Comparison of ENCODE assay signal across 8 cellular contexts in the genomic region with DNA sequence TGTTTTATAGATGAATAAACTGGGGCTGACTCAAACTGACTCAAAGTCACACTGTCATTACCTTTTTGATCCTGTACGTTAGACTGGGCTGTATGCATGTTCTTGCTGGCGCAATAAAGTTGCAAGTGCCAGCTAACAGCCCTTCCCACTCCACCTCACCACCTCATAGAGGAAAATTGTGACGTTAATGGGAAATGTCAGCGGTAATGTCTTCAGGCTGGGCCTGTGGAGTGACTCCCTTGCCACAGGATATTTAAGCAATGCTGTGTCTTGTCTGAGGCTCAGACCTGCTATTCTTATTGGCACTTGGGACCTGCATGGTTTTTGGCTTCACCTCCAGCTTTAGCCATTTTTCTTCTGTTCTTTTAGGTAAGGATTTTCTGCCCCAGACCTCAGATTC. TPM values are rescaled to one million over a fixed set of nuclear protein-coding genes. Genes with fewer than 3 reads are reported as not detected.
A peak's percentile ranks its signal among the peaks of the same experiment; 100 is the strongest.
DNase-seq lines count a peak whose midpoint lies in the region; ATAC-seq lines count a peak whose summit lies in the region.

No MANE protein-coding gene starts in this region.

- intact Hi-C loops in left ventricle myocardium superior (cut with micrococcal nuclease): no loop called here

- DNase-seq in T-cell (no peak), left ventricle myocardium superior (no peak), substantia nigra (lab: John Stamatoyannopoulos, UW) (peak in 1 of 49 donors; percentile 10), iPS-NIHi11 (ENCODE audit: low spot score) (no peak), NCI-H526 treated with DMSO at 0.1 percent for 48 hours (lab: John Stamatoyannopoulos, UW) (no peak), DMS153 treated with DMSO at 0.1 percent for 48 hours (lab: John Stamatoyannopoulos, UW; ENCODE audit: unreplicated experiment) (no peak)

- peaks cover 48% of the 10 kb centered on the region for H3K36me3 Mint-ChIP-seq in T-cell

- CTCF ChIA-PET in T-cell (lab: Charles Lee): interaction anchor here (0.6 to 3.8 kb wide), 30 partner anchors 9 to 445 kb away, joined by 3 to 58 read pairs (median 5); partner anchors contain the start of genes ORC2 (in 2 of the 2), CASP10 (in 1 of the 2) and CFLAR (in 1 of the 2)

- H3K9me3 Mint-ChIP-seq in T-cell: no peaks in the 10 kb centered on the region

- ATAC-seq in GM18868 (IDR thresholded peaks at IDR 0.05; ENCODE audit: unreplicated experiment) (peak; percentile 16), HG02981 (IDR thresholded peaks at IDR 0.05; ENCODE audit: unreplicated experiment) (peak; percentile 4), T-cell (replicated peaks in 1 of 4) (peak in 1 of 4 experiments; percentile 4), left ventricle myocardium superior (peak; percentile 12)

- H3K27ac Mint-ChIP-seq in T-cell: peak overlapping the region; percentile 85 to 88

- H3K4me1 Mint-ChIP-seq in T-cell: peaks cover 18 to 33% (median 22%) of the 10 kb centered on the region in 3 donors

- peak overlapping the region; percentile 79 for H3K27ac ChIP-seq in substantia nigra (ENCODE audit: low read depth, low read length, poor library complexity, severe bottlenecking)

- H3K4me3 Mint-ChIP-seq in T-cell: no peak overlapping the region

- POLR2A ChIA-PET in T-cell (lab: Charles Lee): interaction anchor here (0.8 to 1.6 kb wide), 3 partner anchors 27 to 42 kb away, joined by 3 to 8 read pairs (median 5); partner anchors contain the start of gene CFLAR (in 1 of the 2)

- no peaks in the 10 kb centered on the region for H3K27me3 Mint-ChIP-seq in T-cell

RNA-seq across cellular contexts. Expression of gene CASP10, which starts 25.2 kb away (rescaled TPM):
- total RNA-seq in T-cell (10 to 100 TPM; 23.3 to 46.4 (median 29.2) TPM), left ventricle myocardium superior (6.4 TPM)

RNA-seq across cellular contexts. Expression of gene CFLAR, which starts 41.7 kb away (rescaled TPM):
- total RNA-seq in T-cell (100 to 1,000 TPM; 188 to 217 (median 208) TPM), left ventricle myocardium superior (252 TPM)
